8 cellular contexts compared by ENCODE assay signal in the genomic region with DNA sequence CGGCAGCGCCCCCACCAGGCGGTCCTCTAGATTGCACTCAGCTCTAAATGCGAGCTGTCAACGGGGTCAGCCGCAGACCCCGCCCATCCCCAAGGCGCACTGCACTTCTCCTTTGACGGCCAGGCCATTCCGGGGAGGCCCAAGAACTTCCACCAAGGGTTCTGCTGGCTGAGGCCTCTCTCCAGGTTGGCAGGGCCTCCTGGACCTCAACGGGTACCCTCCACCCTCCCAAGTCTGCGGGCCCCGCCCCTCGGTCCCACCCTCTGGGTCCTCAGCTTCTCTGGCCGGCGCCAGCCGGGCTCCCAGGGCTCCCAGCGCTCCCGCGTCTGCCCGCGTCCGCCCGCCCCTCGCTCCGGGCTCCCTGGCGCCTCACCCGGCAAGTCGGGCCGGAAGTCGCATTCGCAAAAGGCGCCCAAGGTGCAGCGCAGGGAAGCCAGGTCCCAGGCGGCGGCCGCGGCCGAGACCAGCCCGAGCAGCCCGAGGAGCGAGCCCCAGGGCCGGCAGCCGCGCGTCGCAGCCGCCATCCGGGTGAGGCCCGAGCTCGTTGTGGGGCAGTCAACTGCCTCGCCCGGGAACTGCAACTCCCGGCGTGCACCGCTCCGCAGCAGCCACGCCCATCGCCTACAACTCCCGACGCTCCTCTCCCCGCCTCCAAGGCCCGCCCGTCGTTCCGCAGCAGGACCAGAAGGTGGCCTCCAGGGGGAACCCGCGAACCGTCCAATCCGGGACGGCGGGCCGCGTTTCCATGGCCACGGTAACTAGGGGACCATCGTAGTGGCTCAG. TPM values are rescaled to one million over a fixed set of nuclear protein-coding genes. Genes with fewer than 3 reads are reported as not detected.
A peak's percentile ranks its signal among the peaks of the same experiment; 100 is the strongest.
DNase-seq lines count a peak whose midpoint lies in the region; TF ChIP-seq lines count a peak whose summit lies in the region.

Gene TOR2A (minus strand): TSS at position 548 of the 783 bp plus-strand sequence. CDS start 24 bp downstream, at position 524.

- H3K4me1 Mint-ChIP-seq in neural progenitor cell = peaks cover 28% of the 10 kb centered on the region

- H3K4me1 ChIP-seq in MM.1S (ENCODE audit: low read length) = peaks cover 24% of the 10 kb centered on the region
- peaks cover 13% of the 10 kb centered on the region for H3K4me1 ChIP-seq in neural progenitor cell

- H3K9ac ChIP-seq in MM.1S (ENCODE audit: low read length) = peak within 1 kb of the TSS; percentile 82
- H3K9ac ChIP-seq in neural progenitor cell = no peak within 1 kb of the TSS

- H3K4me3 Mint-ChIP-seq in neural progenitor cell = peak within 1 kb of the TSS; percentile 96

- H3K27me3 Mint-ChIP-seq in neural progenitor cell (ENCODE audit: insufficient read depth, low read depth) = peaks cover 3% of the 10 kb centered on the region

- H4K20me1 ChIP-seq in MM.1S (ENCODE audit: insufficient read depth, low read length) (no peaks in the 10 kb centered on the region), neural progenitor cell (ENCODE audit: low read depth) (no peaks in the 10 kb centered on the region)

- H3F3A ChIP-seq in MM.1S (ENCODE audit: insufficient read depth, low read length) (peaks cover 23% of the 10 kb centered on the region), neural progenitor cell (ENCODE audit: low read depth) (peaks cover 10% of the 10 kb centered on the region)

- peak within 1 kb of the TSS; percentile 94 for H3K4me2 ChIP-seq in MM.1S (ENCODE audit: low read depth, low read length)
- H3K4me2 ChIP-seq in neural progenitor cell = peak within 1 kb of the TSS; percentile 80

- peaks cover 11% of the 10 kb centered on the region; the same call in 1 of the 2 replicates for H3K79me2 ChIP-seq in MM.1S (ENCODE audit: low read length)
- H3K79me2 ChIP-seq in neural progenitor cell (ENCODE audit: low read depth) = no peaks in the 10 kb centered on the region

- no peaks in the 10 kb centered on the region for H3K9me3 ChIP-seq in MM.1S (replicated peaks; ENCODE audit: insufficient read depth, low read length)
- H3K9me3 ChIP-seq in neural progenitor cell (ENCODE audit: low read depth) = no peaks in the 10 kb centered on the region

- TF ChIP-seq CTCF in MM.1S (IDR thresholded peaks at IDR 0.05; ENCODE audit: low read length) = peak; percentile 92
- TF ChIP-seq CTCF in fibroblast of villous mesenchyme (IDR thresholded peaks at IDR 0.05; ENCODE audit: insufficient read depth, low read depth, low read length) = peak; percentile 93
- peak; percentile 91 for TF ChIP-seq CTCF in neural progenitor cell (IDR thresholded peaks at IDR 0.05)

- no peaks in the 10 kb centered on the region for H3K9me2 ChIP-seq in MM.1S (replicated peaks; ENCODE audit: insufficient read depth, low read length)

- DNase-seq in GF-D8 (lab: John Stamatoyannopoulos, UW) (peak; percentile 88), HCEC 1CT (peak; percentile 96), MM.1S (peak; percentile 97), SIG-M5 (lab: John Stamatoyannopoulos, UW) (peak; percentile 71), activated gamma-delta T cell (lab: John Stamatoyannopoulos, UW) (peak; percentile 97), fibroblast of villous mesenchyme (ENCODE audit: low read depth) (peak; percentile 97), neural progenitor cell (ENCODE audit: low spot score) (peak; percentile 100), stromal cell of bone marrow (ENCODE audit: low read depth) (peak; percentile 94)

- H3K27ac ChIP-seq in MM.1S (ENCODE audit: low read length) (peak within 1 kb of the TSS; percentile 85), neural progenitor cell (no peak within 1 kb of the TSS)

- no peaks in the 10 kb centered on the region for H3K36me3 ChIP-seq in MM.1S (replicated peaks; ENCODE audit: insufficient read depth, low read length)
- H3K36me3 ChIP-seq in neural progenitor cell = no peaks in the 10 kb centered on the region

- peak within 1 kb of the TSS; percentile 40 for H2AFZ ChIP-seq in MM.1S (ENCODE audit: low read length)
- H2AFZ ChIP-seq in neural progenitor cell (replicated peaks) = peak within 1 kb of the TSS; percentile 81

- peak within 1 kb of the TSS; percentile 57 for H3K27ac Mint-ChIP-seq in neural progenitor cell

- H3K4me3 ChIP-seq in MM.1S (ENCODE audit: low read length) (peak within 1 kb of the TSS; percentile 58), fibroblast of villous mesenchyme (ENCODE audit: low read depth, low read length) (peak within 1 kb of the TSS; percentile 75), neural progenitor cell (peak within 1 kb of the TSS; percentile 82)

- H3K27me3 ChIP-seq in MM.1S (replicated peaks; ENCODE audit: insufficient read depth, low read length) (no peaks in the 10 kb centered on the region), neural progenitor cell (peaks cover under 1% of the 10 kb centered on the region)

- H3K9me3 Mint-ChIP-seq in neural progenitor cell = no peaks in the 10 kb centered on the region

- no peaks in the 10 kb centered on the region for H3K36me3 Mint-ChIP-seq in neural progenitor cell

RNA-seq across cellular contexts. Expression of gene TOR2A, which starts in this region (rescaled TPM):
- total RNA-seq in fibroblast of villous mesenchyme (4.2 and 5.2 TPM in 2 replicates), neural progenitor cell (ENCODE audit: low replicate concordance) (5.5 and 18.3 TPM in 2 replicates)
